ENCODE assay signal across 15 cellular contexts in the genomic region with DNA sequence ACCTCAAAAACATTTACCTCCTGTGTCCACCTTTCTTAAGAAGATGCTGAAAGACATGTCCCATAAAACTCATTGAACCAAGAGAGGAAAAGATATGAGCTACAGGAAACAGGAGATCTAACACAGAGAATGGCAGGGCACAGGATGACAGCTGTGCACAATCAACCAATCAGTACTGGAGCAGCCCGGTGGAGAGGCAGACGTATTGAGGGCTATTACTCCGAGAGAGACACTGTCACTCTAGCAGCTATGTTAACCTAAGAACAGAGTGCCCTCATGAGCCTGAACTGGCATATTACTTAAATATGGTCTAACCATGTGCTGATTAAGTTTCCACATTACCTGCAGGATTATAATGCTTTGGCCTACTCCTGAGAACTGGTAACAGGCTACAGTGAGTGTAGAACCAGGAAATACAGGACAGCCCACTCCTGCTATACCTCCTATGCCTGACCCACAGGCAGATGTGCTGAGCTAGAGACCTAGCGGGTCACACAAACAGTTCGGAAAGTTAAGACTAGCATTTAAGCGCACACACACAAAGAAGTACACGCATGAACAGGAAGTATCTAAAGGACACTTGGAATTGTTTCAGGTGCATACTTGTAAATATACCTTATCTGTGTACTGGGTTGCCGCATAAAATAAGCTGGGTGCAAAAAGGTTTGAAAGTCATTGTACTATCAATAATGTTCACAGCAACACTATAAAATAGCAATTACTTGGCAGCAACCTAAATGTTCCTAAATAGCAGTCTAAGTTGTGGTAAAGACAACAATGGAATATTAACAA. TPM values are rescaled to one million over a fixed set of nuclear protein-coding genes. Genes with fewer than 3 reads are reported as not detected.
DNase-seq lines count a peak whose midpoint lies in the region; ATAC-seq and TF ChIP-seq lines count a peak whose summit lies in the region.
"Had no signal": no experiment of that assay in that cellular context is flagged by ENCODE, and none has a peak within 500 bp of the region (broad histone marks: within the 10 kb centered on the region; RNA-seq: fewer than 3 reads in every experiment).

No MANE protein-coding gene starts in this region.

- no peak for TF ChIP-seq POLR2A in heart left ventricle (IDR thresholded peaks at IDR 0.05)
- TF ChIP-seq POLR2A in upper lobe of left lung (IDR thresholded peaks at IDR 0.05), result no peak

- H3K4me3 Mint-ChIP-seq in endothelial cell (ENCODE audit: unreplicated experiment), result no peak overlapping the region
- H3K4me3 Mint-ChIP-seq: CD14-positive monocyte had no signal

- intact Hi-C loops in heart left ventricle (cut with DNase I), result loop anchor here in 3 of 10 donors (2.0 to 10.0 kb wide), 3 partner anchors 56 to 394 kb away; no protein-coding TSS in a partner anchor

- peaks cover 18% of the 10 kb centered on the region for H3K4me1 Mint-ChIP-seq in endothelial cell (ENCODE audit: unreplicated experiment)
- H3K4me1 Mint-ChIP-seq: CD14-positive monocyte had no signal

- no peaks in the 10 kb centered on the region for H3K9me3 ChIP-seq in heart left ventricle
- no peaks in the 10 kb centered on the region for H3K9me3 ChIP-seq in right atrium auricular region
- no peaks in the 10 kb centered on the region for H3K9me3 ChIP-seq in RWPE2 (ENCODE audit: severe bottlenecking)
- H3K9me3 ChIP-seq in upper lobe of left lung, result no peaks in the 10 kb centered on the region
- H3K9me3 ChIP-seq: prostate gland had no signal

- H3K27me3 ChIP-seq in heart left ventricle, result no peaks in the 10 kb centered on the region
- H3K27me3 ChIP-seq in right atrium auricular region, result no peaks in the 10 kb centered on the region
- H3K27me3 ChIP-seq in RWPE2 (ENCODE audit: insufficient read depth, poor library complexity, severe bottlenecking), result no peaks in the 10 kb centered on the region
- H3K27me3 ChIP-seq in upper lobe of left lung, result no peaks in the 10 kb centered on the region
- H3K27me3 ChIP-seq: dorsolateral prefrontal cortex had no signal

- H3K27ac ChIP-seq in heart left ventricle, result no peak overlapping the region
- H3K27ac ChIP-seq in right atrium auricular region, result no peak overlapping the region
- no peak overlapping the region for H3K27ac ChIP-seq in RWPE2 (ENCODE audit: poor library complexity, severe bottlenecking)
- H3K27ac ChIP-seq in upper lobe of left lung, result no peak overlapping the region
- H3K27ac ChIP-seq: dorsolateral prefrontal cortex, prostate gland had no signal

- DNase-seq in heart left ventricle (no peak), right atrium auricular region (ENCODE audit: low spot score) (no peak), RWPE2 (ENCODE audit: low spot score) (no peak), endothelial cell (ENCODE audit: low spot score) (no peak), upper lobe of left lung (no peak), NCI-H69 (lab: John Stamatoyannopoulos, UW) (no peak)
- DNase-seq: dorsolateral prefrontal cortex; KBM-7; NCI-H1105 treated with DMSO at 0.1 percent for 48 hours; RPMI8226; stimulated activated CD4-positive, alpha-beta T cell treated with anti-CD3 and anti-CD28 coated beads, Interleukin-15, amount 100 ng/mL, for 24 hours had no signal

- no peaks in the 10 kb centered on the region for H3K9me3 Mint-ChIP-seq in endothelial cell (ENCODE audit: unreplicated experiment)

- H3K36me3 ChIP-seq in heart left ventricle (peaks cover 0 to 97% (median 67%) of the 10 kb centered on the region in 9 donors), right atrium auricular region (peaks cover 43% of the 10 kb centered on the region), RWPE2 (ENCODE audit: low read depth) (peaks cover 97% of the 10 kb centered on the region), upper lobe of left lung (peaks cover 8 to 73% (median 34%) of the 10 kb centered on the region in 4 donors)
- H3K36me3 ChIP-seq: prostate gland had no signal

- H3K27me3 Mint-ChIP-seq in endothelial cell (ENCODE audit: unreplicated experiment), result peaks cover 3% of the 10 kb centered on the region

- ATAC-seq in heart left ventricle (peak in 3 of 4 donors; percentile 54 to 64 (median 58)), RWPE2 (ENCODE audit: low read depth) (0 out of 3 replicates have a peak, but pooled peaks have one; percentile 35), upper lobe of left lung (ENCODE audit: low FRiP score in 2 of 2) (peak; percentile 18 to 55), HG03520 (IDR thresholded peaks at IDR 0.05; ENCODE audit: unreplicated experiment) (no peak)
- ATAC-seq: HCT116 had no signal

- TF ChIP-seq CTCF in heart left ventricle (IDR thresholded peaks at IDR 0.05) (no peak), right atrium auricular region (IDR thresholded peaks at IDR 0.05) (no peak), RWPE2 (IDR thresholded peaks at IDR 0.05; ENCODE audit: poor library complexity, severe bottlenecking) (no peak), endothelial cell (IDR thresholded peaks at IDR 0.05; ENCODE audit: unreplicated experiment) (no peak), upper lobe of left lung (IDR thresholded peaks at IDR 0.05) (no peak)

- peaks cover 0 to 8% (median 0%) of the 10 kb centered on the region in 12 donors for H3K4me1 ChIP-seq in heart left ventricle
- no peaks in the 10 kb centered on the region for H3K4me1 ChIP-seq in right atrium auricular region
- no peaks in the 10 kb centered on the region for H3K4me1 ChIP-seq in RWPE2 (ENCODE audit: insufficient read depth, poor library complexity, severe bottlenecking)
- H3K4me1 ChIP-seq in upper lobe of left lung, result no peaks in the 10 kb centered on the region
- H3K4me1 ChIP-seq: prostate gland had no signal

- peaks cover 12% of the 10 kb centered on the region for H3K36me3 Mint-ChIP-seq in endothelial cell (ENCODE audit: low read depth, unreplicated experiment)

- no peak for TF ChIP-seq EP300 in upper lobe of left lung (IDR thresholded peaks at IDR 0.05)

- 71 to 77% (median 76%) methylated on average over 8 of the region's 8 CpGs for WGBS in heart left ventricle, 4 donors
- WGBS in upper lobe of left lung, 2 donors, result 78 to 87% methylated on average over 8 of the region's 8 CpGs

- H3K4me3 ChIP-seq in heart left ventricle (no peak overlapping the region), right atrium auricular region (no peak overlapping the region), RWPE2 (ENCODE audit: severe bottlenecking) (no peak overlapping the region), upper lobe of left lung (no peak overlapping the region)
- H3K4me3 ChIP-seq: dorsolateral prefrontal cortex, prostate gland had no signal

- peak overlapping the region; percentile 70 for H3K27ac Mint-ChIP-seq in endothelial cell (ENCODE audit: unreplicated experiment)

RNA-seq across cellular contexts. Expression of a gene that starts 59.9 kb away (rescaled TPM):
- total RNA-seq in heart left ventricle (10 to 100 TPM in 6 of 9 donors, 1 to 10 TPM in 3; 4.1 to 33.6 (median 23.6) TPM), right atrium auricular region (10 to 100 TPM; 11.0 to 13.8 TPM), endothelial cell (ENCODE audit: unreplicated experiment) (51.0 TPM), upper lobe of left lung (10 to 100 TPM; 36.0 to 96.3 (median 56.0) TPM)
- polyA plus RNA-seq in heart left ventricle, result 1 to 10 TPM; 4.5 to 5.1 TPM
